In the genomic region with DNA sequence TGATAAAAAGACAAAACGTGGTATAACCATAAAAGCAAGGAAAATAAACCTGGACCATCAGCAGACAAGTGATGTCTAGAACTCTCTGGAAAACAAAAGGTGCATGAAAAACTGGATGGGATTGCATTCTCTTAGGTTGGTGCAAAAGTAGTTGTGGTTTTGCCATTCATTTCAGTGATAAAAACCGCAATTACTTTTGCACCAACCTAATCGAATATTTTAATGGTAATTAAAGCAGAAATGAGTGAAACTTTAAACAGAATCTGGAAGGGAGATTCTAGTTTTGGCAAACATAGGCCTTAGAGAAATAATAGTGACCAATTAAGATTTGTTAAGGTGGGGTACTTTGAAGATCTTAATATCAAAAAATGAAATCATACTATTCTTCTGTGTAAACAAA, we compare ENCODE assay signal across 28 cellular contexts.
"Had no signal": no experiment of that assay in that cellular context is flagged by ENCODE, and none has a peak within 500 bp of the region (broad histone marks: within the 10 kb centered on the region; RNA-seq: fewer than 3 reads in every experiment).

No MANE protein-coding gene starts in this region.

- H3K4me1 ChIP-seq: colonic mucosa, esophagus muscularis mucosa, esophagus squamous epithelium, foreskin keratinocyte, gastrocnemius medialis, gastroesophageal sphincter, heart left ventricle, heart right ventricle had no signal

- FAIRE-seq: colon, endometrium, endothelial cell of umbilical vein, frontal cortex had no signal

- H3K36me3 ChIP-seq: colonic mucosa, esophagus muscularis mucosa, esophagus squamous epithelium, gastrocnemius medialis, gastroesophageal sphincter, heart left ventricle, heart right ventricle had no signal

- H3K27me3 ChIP-seq: colonic mucosa, esophagus muscularis mucosa, esophagus squamous epithelium, foreskin keratinocyte, gastrocnemius medialis, gastroesophageal sphincter, heart left ventricle had no signal

- DNase-seq: colonic mucosa; cortex of kidney; dermis blood vessel endothelial cell; dorsolateral prefrontal cortex; effector CD4-positive, alpha-beta T cell; effector CD8-positive, alpha-beta T cell; effector memory CD4-positive, alpha-beta T cell; effector memory CD8-positive, alpha-beta T cell; endodermal cell; erythroblast; esophagus squamous epithelium; foreskin fibroblast; foreskin keratinocyte; foreskin melanocyte; gastrocnemius medialis; glutamatergic neuron; head of caudate nucleus; heart left ventricle; heart right ventricle had no signal

- H3K27ac ChIP-seq: colonic mucosa, coronary artery, dorsolateral prefrontal cortex, epithelial cell of prostate, esophagus muscularis mucosa, esophagus squamous epithelium, foreskin keratinocyte, gastrocnemius medialis, gastroesophageal sphincter, heart left ventricle, heart right ventricle had no signal

- ATAC-seq: effector memory CD8-positive, alpha-beta T cell; esophagus mucosa; foreskin keratinocyte; gastrocnemius medialis; gastroesophageal sphincter; heart left ventricle; heart right ventricle had no signal

- H3K9me3 ChIP-seq: colonic mucosa, esophagus muscularis mucosa, esophagus squamous epithelium, gastrocnemius medialis, gastroesophageal sphincter, heart left ventricle had no signal

- H3K4me3 ChIP-seq: colonic mucosa, coronary artery, dorsolateral prefrontal cortex, esophagus muscularis mucosa, esophagus squamous epithelium, gastrocnemius medialis, gastroesophageal sphincter, heart left ventricle, heart right ventricle had no signal
